ENCODE assay signal across 27 cellular contexts in genomic region chr4:45078201-45078600, GRCh38.
"Had no signal": no experiment of that assay in that cellular context is flagged by ENCODE, and none has a peak within 500 bp of the region (broad histone marks: within the 10 kb centered on the region; RNA-seq: fewer than 3 reads in every experiment).

No MANE protein-coding gene starts in this region.

- H3K27me3 ChIP-seq: colonic mucosa, esophagus muscularis mucosa, gastrocnemius medialis, heart left ventricle, hepatocyte, left lung, ovary, right lobe of liver, suprapubic skin, transverse colon, upper lobe of right lung, uterus had no signal

- H3K79me2 ChIP-seq: hepatocyte had no signal

- H3K4me1 ChIP-seq: colonic mucosa, esophagus muscularis mucosa, gastrocnemius medialis, heart left ventricle, left lung, right lobe of liver, suprapubic skin, transverse colon, upper lobe of right lung, uterus had no signal

- ATAC-seq: gastrocnemius medialis; heart left ventricle; left cardiac atrium; left lung; naive thymus-derived CD8-positive, alpha-beta T cell; right lobe of liver; stimulated activated naive CD8-positive, alpha-beta T cell treated with anti-CD3 and anti-CD28 coated beads, Interleukin-15, amount 100 ng/mL, for 72 hours; upper lobe of right lung had no signal

- H3K4me2 ChIP-seq: hepatocyte, smooth muscle cell had no signal

- H3K36me3 ChIP-seq: colonic mucosa, esophagus muscularis mucosa, gastrocnemius medialis, heart left ventricle, left lung, ovary, right lobe of liver, suprapubic skin, transverse colon, upper lobe of right lung, uterus had no signal

- H3K4me3 ChIP-seq: colonic mucosa, esophagus muscularis mucosa, gastrocnemius medialis, heart left ventricle, hepatocyte, left lung, ovary, right lobe of liver, smooth muscle cell, suprapubic skin, transverse colon, upper lobe of right lung, uterus had no signal

- H3K9me3 ChIP-seq: colonic mucosa, gastrocnemius medialis, left lung, ovary, right lobe of liver, transverse colon, upper lobe of right lung, uterus had no signal

- DNase-seq: colonic mucosa; effector CD8-positive, alpha-beta T cell; endodermal cell; gastrocnemius medialis; heart left ventricle; left cardiac atrium; left lung; naive thymus-derived CD8-positive, alpha-beta T cell; nephron progenitor cell; nucleus accumbens; ovary; posterior cingulate gyrus; retina; right lobe of liver; stimulated activated CD4-positive, alpha-beta T cell treated with anti-CD3 and anti-CD28 coated beads, Interleukin-12 subunit alpha, Interleukin-12 subunit beta, amount 100 ng/mL, for 4 hours; stimulated activated CD4-positive, alpha-beta T cell treated with anti-CD3 and anti-CD28 coated beads, Interleukin-1b, Interleukin-23, amount 100 ng/mL, for 48 hours; stimulated activated CD4-positive, alpha-beta T cell treated with anti-CD3 and anti-CD28 coated beads, Interleukin-4, amount 100 ng/mL, for 1 hour; stimulated activated CD8-positive, alpha-beta memory T cell treated with anti-CD3 and anti-CD28 coated beads, Interleukin-4, amount 100 ng/mL, for 48 hours; stimulated activated naive CD4-positive, alpha-beta T cell; stimulated activated naive CD8-positive, alpha-beta T cell treated with anti-CD3 and anti-CD28 coated beads, Interleukin-15, amount 100 ng/mL, for 72 hours; transverse colon; upper lobe of right lung; uterus had no signal

- H2AFZ ChIP-seq: hepatocyte had no signal

- H3K27ac ChIP-seq: colonic mucosa, esophagus muscularis mucosa, gastrocnemius medialis, heart left ventricle, hepatocyte, left lung, ovary, right lobe of liver, suprapubic skin, transverse colon, upper lobe of right lung, uterus had no signal
